Comparison of ENCODE assay signal across 9 cellular contexts in genomic region chr1:27632387-27633297, GRCh38. TPM values are rescaled to one million over a fixed set of nuclear protein-coding genes. Genes with fewer than 3 reads are reported as not detected.
DNase-seq lines count a peak whose midpoint lies in the region; ATAC-seq, FAIRE-seq and TF ChIP-seq lines count a peak whose summit lies in the region.
"Had no signal": no experiment of that assay in that cellular context is flagged by ENCODE, and none has a peak within 500 bp of the region (broad histone marks: within the 10 kb centered on the region; RNA-seq: fewer than 3 reads in every experiment).

No MANE protein-coding gene starts in this region.

- H2AFZ ChIP-seq in K562 (ENCODE audit: low read depth, low read length): no peak overlapping the region

- DNase-seq in activated gamma-delta T cell treated with Interleukin-2 at 50 U/mL for 16 hours (peak; percentile 44), activated gamma-delta T cell (lab: John Stamatoyannopoulos, UW) (no peak), M059J (ENCODE audit: low read depth) (peak; percentile 34), K562 (ENCODE audit: extremely low read depth in 1 of 4, low spot score in 3 of 4) (no peak), NCI-H1092 (lab: John Stamatoyannopoulos, UW) (no peak), AG08396 (ENCODE audit: low spot score) (no peak)
- DNase-seq in stimulated activated CD4-positive, alpha-beta T cell treated with anti-CD3 and anti-CD28 coated beads, Interleukin-4, amount 100 ng/mL, for 1 hour: peak; percentile 38

- H3K79me2 ChIP-seq in K562 (ENCODE audit: control insufficient read depth, insufficient read depth, low read length): no peaks in the 10 kb centered on the region

- no peak overlapping the region for H3K9ac ChIP-seq in K562 (ENCODE audit: insufficient read depth in 1 of 2, low read depth in 2 of 2, low read length in 2 of 2)

- TF ChIP-seq POLR2A in K562 (conservative IDR thresholded peaks at IDR 0.05): no peak

- H3K27me3 ChIP-seq in K562 (ENCODE audit: control insufficient read depth in 2 of 2, insufficient read depth in 2 of 2, low read length in 2 of 2): peaks cover 6 to 20% of the 10 kb centered on the region in 2 experiments; a peak in 3 of 5 replicates

- ATAC-seq in K562 (no peak), HG03025 (IDR thresholded peaks at IDR 0.05; ENCODE audit: low FRiP score, unreplicated experiment) (no peak)

- no peak for TF ChIP-seq EP300 in K562 (IDR thresholded peaks at IDR 0.05; ENCODE audit: low read length)

- H3K36me3 ChIP-seq in K562 (ENCODE audit: control insufficient read depth, insufficient read depth, low read length): no peaks in the 10 kb centered on the region

- CTCF ChIA-PET in K562 (lab: Yijun Ruan, JAX; ENCODE audit: low intra/inter-chr PET ratio): interaction anchor here (0.6 kb wide), 1 partner anchor 10 kb away, joined by 4 read pairs; no protein-coding TSS in a partner anchor

- no peaks in the 10 kb centered on the region for H3K9me1 ChIP-seq in K562 (ENCODE audit: control insufficient read depth, insufficient read depth, low read length)

- TF ChIP-seq RAD21 in K562 (CRISPR knock-in tag; conservative IDR thresholded peaks at IDR 0.05 in 1 of 2, IDR thresholded peaks at IDR 0.05 in 1 of 2): no peak

- in situ Hi-C loops in K562 (cut with MboI): no loop called here

- no peaks in the 10 kb centered on the region for H3K9me3 ChIP-seq in K562 (replicated peaks; ENCODE audit: control insufficient read depth, insufficient read depth, low read depth, low read length)

- TF ChIP-seq CTCF in K562 (IDR thresholded peaks at IDR 0.05 in 2 of 3, conservative IDR thresholded peaks at IDR 0.05 in 1 of 3; ENCODE audit: insufficient read depth in 2 of 3, low read depth in 1 of 3, low read length in 3 of 3): no peak

- intact Hi-C loops in K562 (cut with micrococcal nuclease): no loop called here

- FAIRE-seq in K562 (lab: Jason Lieb, UNC): no peak

- BruUV-seq in K562 (replicated peaks; lab: Mats Ljungman, UMichigan): no TSS peak

- no peak overlapping the region for H3K4me2 ChIP-seq in K562 (ENCODE audit: insufficient read depth, low read length)

- H3K4me1 ChIP-seq in K562 (replicated peaks in 1 of 2; ENCODE audit: control insufficient read depth in 2 of 2, insufficient read depth in 2 of 2, low read length in 2 of 2): peaks cover 13 to 17% of the 10 kb centered on the region in 2 experiments; a peak in 4 of 5 replicates

- no peak overlapping the region for H3K4me3 ChIP-seq in K562

- POLR2A ChIA-PET in K562 (lab: Yijun Ruan, JAX): interaction anchor here (0.6 to 1.0 kb wide), 2 partner anchors 67 to 107 kb away, joined by 4 read pairs; no protein-coding TSS in a partner anchor

- no peak overlapping the region for H3K27ac ChIP-seq in K562 (ENCODE audit: extremely low read depth, low read depth, low read length)
- H3K27ac ChIP-seq: VCaP had no signal

- no peaks in the 10 kb centered on the region for H4K20me1 ChIP-seq in K562 (replicated peaks; ENCODE audit: control insufficient read depth, insufficient read depth, low read length)

- 31% methylated on average over 14 of the region's 14 CpGs for WGBS in K562 (ENCODE audit: insufficient coverage, low coverage, missing lambda C conversion rate)

TF ChIP-seq in K562, 482 proteins besides CTCF, POLR2A, EP300 and RAD21 (continues in another document):
- no peak for TF ChIP-seq ZNF347 (CRISPR knock-in tag; IDR thresholded peaks at IDR 0.05; ENCODE audit: low read depth)
- no peak for TF ChIP-seq CREBBP (IDR thresholded peaks at IDR 0.05; ENCODE audit: low read depth, low read length)
- TF ChIP-seq HDAC1 (IDR thresholded peaks at IDR 0.05): no peak
- TF ChIP-seq SETDB1 (IDR thresholded peaks at IDR 0.05; ENCODE audit: low read length): no peak
- peak; percentile 41; the same call in 1 of the 2 replicates for TF ChIP-seq SMARCA5 (IDR thresholded peaks at IDR 0.05)
- TF ChIP-seq HCFC1 (IDR thresholded peaks at IDR 0.05; ENCODE audit: low read depth, low read length): no peak
- TF ChIP-seq ZBTB7A (IDR thresholded peaks at IDR 0.05; ENCODE audit: borderline replicate concordance, control insufficient read depth, low read depth, low read length): peak; percentile 50; the same call in 1 of the 2 replicates
- TF ChIP-seq ZNF354B (CRISPR knock-in tag; IDR thresholded peaks at IDR 0.05): no peak
- 0 out of 2 replicates have a peak, but pooled peaks have one; percentile 45 for TF ChIP-seq CBX1 (IDR thresholded peaks at IDR 0.05; ENCODE audit: low read depth)
- no peak for TF ChIP-seq MCM3 (IDR thresholded peaks at IDR 0.05)
- TF ChIP-seq COPS2 (conservative IDR thresholded peaks at IDR 0.05): no peak
- no peak for TF ChIP-seq NFATC3 (IDR thresholded peaks at IDR 0.05)
- TF ChIP-seq, protein P1, sequence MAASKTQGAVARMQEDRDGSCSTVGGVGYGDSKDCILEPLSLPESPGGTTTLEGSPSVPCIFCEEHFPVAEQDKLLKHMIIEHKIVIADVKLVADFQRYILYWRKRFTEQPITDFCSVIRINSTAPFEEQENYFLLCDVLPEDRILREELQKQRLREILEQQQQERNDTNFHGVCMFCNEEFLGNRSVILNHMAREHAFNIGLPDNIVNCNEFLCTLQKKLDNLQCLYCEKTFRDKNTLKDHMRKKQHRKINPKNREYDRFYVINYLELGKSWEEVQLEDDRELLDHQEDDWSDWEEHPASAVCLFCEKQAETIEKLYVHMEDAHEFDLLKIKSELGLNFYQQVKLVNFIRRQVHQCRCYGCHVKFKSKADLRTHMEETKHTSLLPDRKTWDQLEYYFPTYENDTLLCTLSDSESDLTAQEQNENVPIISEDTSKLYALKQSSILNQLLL (CRISPR knock-in tag; IDR thresholded peaks at IDR 0.05; ENCODE audit: borderline replicate concordance): no peak

RNA-seq across cellular contexts. Expression of gene FGR, which starts 2.3 kb away (rescaled TPM):
- total RNA-seq in M059J (2014; rRNA removed; shearing (Covaris generic)): 0.17 TPM in 1 of 2 replicates, not detected in the other
- total RNA-seq in K562 (2011; cell fraction: chromatin; rRNA removed; ENCODE audit: low replicate concordance): not detected in 2 replicates
- not detected in 2 replicates for total RNA-seq in K562 (2011; cell fraction: nucleolus; rRNA removed)
- total RNA-seq in K562 (2011; cell fraction: nucleoplasm; rRNA removed): not detected in 2 replicates
- total RNA-seq in K562 (2014; rRNA removed) (not detected in 2 replicates), K562 (2014; rRNA removed; fragmentation: Illumina TruSeq; extraction: Trizol) (not detected in 2 replicates), K562 (2015; rRNA removed; fragmentation: Illumina TruSeq; extraction: Trizol) (not detected in 2 replicates), K562 (2021) (0.11 and 0.38 TPM in 2 replicates)
- polyA plus RNA-seq in K562 (2011; rRNA removed) (0.04 TPM in 1 of 2 replicates, not detected in the other), K562 (2014; fragmentation: Illumina TruSeq; extraction: Trizol) (not detected in 2 replicates), K562 (2014; fragmentation: Nextera tagmentation; extraction: Ambion mirVana) (not detected), K562 (2014; rRNA removed) (not detected in 2 replicates)
- 0.06 TPM in 1 of 2 replicates, not detected in the other for polyA plus RNA-seq in K562 (2011; cell fraction: cytosol; rRNA removed)
- 0.20 TPM in 1 of 2 replicates, not detected in the other for polyA plus RNA-seq in K562 (2011; cell fraction: nucleus; rRNA removed)
- polyA plus RNA-seq in K562 (2012): not detected in 2 replicates
- not detected in 2 replicates for polyA minus RNA-seq in K562 (2011; rRNA and poly(A)+ RNA removed)
- not detected in 2 replicates for polyA minus RNA-seq in K562 (2011; cell fraction: cytosol; rRNA and poly(A)+ RNA removed)
- polyA minus RNA-seq in K562 (2011; cell fraction: nucleus; rRNA and poly(A)+ RNA removed): not detected in 2 replicates

RNA-seq across cellular contexts. Expression of gene AHDC1, which starts 28.7 kb away (rescaled TPM):
- total RNA-seq in M059J (2014; rRNA removed; shearing (Covaris generic)): 6.0 and 19.1 TPM in 2 replicates
- 62.5 and 101 TPM in 2 replicates for total RNA-seq in K562 (2011; cell fraction: chromatin; rRNA removed; ENCODE audit: low replicate concordance)
- 36.7 and 38.9 TPM in 2 replicates for total RNA-seq in K562 (2011; cell fraction: nucleolus; rRNA removed)
- 49.2 and 72.8 TPM in 2 replicates for total RNA-seq in K562 (2011; cell fraction: nucleoplasm; rRNA removed)
- total RNA-seq in K562 (2014; rRNA removed) (7.9 and 12.5 TPM in 2 replicates), K562 (2014; rRNA removed; fragmentation: Illumina TruSeq; extraction: Trizol) (3.6 and 4.6 TPM in 2 replicates), K562 (2015; rRNA removed; fragmentation: Illumina TruSeq; extraction: Trizol) (4.7 and 4.8 TPM in 2 replicates), K562 (2021) (36.4 and 37.8 TPM in 2 replicates)
- polyA plus RNA-seq in K562 (2011; rRNA removed) (3.1 and 4.2 TPM in 2 replicates), K562 (2014; fragmentation: Illumina TruSeq; extraction: Trizol) (5.4 and 9.5 TPM in 2 replicates), K562 (2014; fragmentation: Nextera tagmentation; extraction: Ambion mirVana) (under 1 TPM; 0.21 to 0.59 TPM), K562 (2014; rRNA removed) (8.5 and 9.0 TPM in 2 replicates)
- polyA plus RNA-seq in K562 (2011; cell fraction: cytosol; rRNA removed): 2.3 and 3.9 TPM in 2 replicates
- 13.3 and 21.8 TPM in 2 replicates for polyA plus RNA-seq in K562 (2011; cell fraction: nucleus; rRNA removed)
- polyA plus RNA-seq in K562 (2012): 13.7 and 18.2 TPM in 2 replicates
- 3.7 and 9.1 TPM in 2 replicates for polyA minus RNA-seq in K562 (2011; rRNA and poly(A)+ RNA removed)
- polyA minus RNA-seq in K562 (2011; cell fraction: cytosol; rRNA and poly(A)+ RNA removed): 12.2 and 15.2 TPM in 2 replicates
- 10.6 and 11.6 TPM in 2 replicates for polyA minus RNA-seq in K562 (2011; cell fraction: nucleus; rRNA and poly(A)+ RNA removed)

RNA-seq across cellular contexts. Expression of gene IFI6, which starts 39.4 kb away (rescaled TPM):
- 3,501 and 4,716 TPM in 2 replicates for total RNA-seq in M059J (2014; rRNA removed; shearing (Covaris generic))
- 0.67 TPM in 1 of 2 replicates, not detected in the other for total RNA-seq in K562 (2011; cell fraction: chromatin; rRNA removed; ENCODE audit: low replicate concordance)
- total RNA-seq in K562 (2011; cell fraction: nucleolus; rRNA removed): 2.6 and 3.8 TPM in 2 replicates
- 1.1 and 2.4 TPM in 2 replicates for total RNA-seq in K562 (2011; cell fraction: nucleoplasm; rRNA removed)
- 4.5 and 4.7 TPM in 2 replicates for total RNA-seq in K562 (2014; rRNA removed)
- 0.99 and 1.0 TPM in 2 replicates for total RNA-seq in K562 (2014; rRNA removed; fragmentation: Illumina TruSeq; extraction: Trizol)
- 1.6 and 2.2 TPM in 2 replicates for total RNA-seq in K562 (2015; rRNA removed; fragmentation: Illumina TruSeq; extraction: Trizol)
- 3.8 and 5.0 TPM in 2 replicates for total RNA-seq in K562 (2021)
- polyA plus RNA-seq in K562 (2011; rRNA removed): 2.0 and 2.7 TPM in 2 replicates
- 3.4 and 3.9 TPM in 2 replicates for polyA plus RNA-seq in K562 (2011; cell fraction: cytosol; rRNA removed)
- polyA plus RNA-seq in K562 (2011; cell fraction: nucleus; rRNA removed): 0.55 and 1.0 TPM in 2 replicates
- polyA plus RNA-seq in K562 (2012): 8.1 and 10.3 TPM in 2 replicates
- 2.4 and 2.9 TPM in 2 replicates for polyA plus RNA-seq in K562 (2014; fragmentation: Illumina TruSeq; extraction: Trizol)
- polyA plus RNA-seq in K562 (2014; fragmentation: Nextera tagmentation; extraction: Ambion mirVana): under 1 TPM; 0.17 to 0.76 TPM
- polyA plus RNA-seq in K562 (2014; rRNA removed): 4.0 and 4.4 TPM in 2 replicates
- polyA minus RNA-seq in K562 (2011; rRNA and poly(A)+ RNA removed): 0.60 TPM in 1 of 2 replicates, not detected in the other
- polyA minus RNA-seq in K562 (2011; cell fraction: cytosol; rRNA and poly(A)+ RNA removed): 1.4 and 2.8 TPM in 2 replicates
- not detected in 2 replicates for polyA minus RNA-seq in K562 (2011; cell fraction: nucleus; rRNA and poly(A)+ RNA removed)

Comparison
In these comparisons a context has a peak if more than half of its experiments do, and no peak if none do; other contexts are left out.
1. DNase-seq: peak in activated gamma-delta T cell treated with Interleukin-2 at 50 U/mL for 16 hours (single experiment), M059J (single experiment) and stimulated activated CD4-positive, alpha-beta T cell treated with anti-CD3 and anti-CD28 coated beads, Interleukin-4, amount 100 ng/mL, for 1 hour (single experiment); none in activated gamma-delta T cell (single experiment), K562 (0 of 4), NCI-H1092 (single experiment) and AG08396 (single experiment).
2. RNA of gene IFI6, which starts 39.4 kb away (total RNA-seq): 3,501 to 4,716 TPM in M059J; 0.67 to 5.0 TPM in K562; every median in the first group is over 100 times any median in the second.